In the genomic region with DNA sequence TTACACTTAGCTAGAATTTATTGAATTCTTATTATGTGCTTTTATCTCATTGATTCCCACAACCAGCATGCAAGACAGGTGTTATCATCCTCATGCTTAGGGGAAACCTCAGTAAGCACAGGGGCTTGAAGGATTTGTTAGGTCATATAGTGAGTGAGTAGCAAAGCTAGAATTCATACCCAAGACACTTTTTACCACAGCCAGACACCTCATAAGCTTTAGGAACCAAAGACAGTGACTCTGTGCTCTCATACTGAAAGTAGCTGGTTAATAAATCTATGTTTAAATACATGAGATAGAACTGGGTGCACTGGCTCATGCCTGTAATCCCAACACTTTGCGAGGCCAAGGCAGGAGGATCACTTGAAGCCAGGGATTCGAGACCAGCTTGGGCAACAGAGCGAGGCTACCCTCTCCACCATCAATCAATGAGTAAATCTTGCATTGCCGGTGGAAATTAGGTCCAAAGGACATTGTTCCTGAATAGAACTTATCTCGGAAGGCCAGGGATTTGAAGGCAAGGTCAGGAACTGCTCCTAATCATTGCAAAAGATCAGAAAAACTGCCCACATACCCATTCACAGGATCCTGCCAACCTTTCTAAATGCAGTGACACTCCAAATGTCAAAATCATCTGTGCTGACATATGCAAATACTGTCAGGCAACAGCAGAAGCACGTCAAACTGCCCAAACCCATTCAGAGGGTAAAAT, we compare ENCODE assay signal across 20 cellular contexts.
A peak's percentile ranks its signal among the peaks of the same experiment; 100 is the strongest.
DNase-seq lines count a peak whose midpoint lies in the region; ATAC-seq, FAIRE-seq and TF ChIP-seq lines count a peak whose summit lies in the region.
"Had no signal": no experiment of that assay in that cellular context is flagged by ENCODE, and none has a peak within 500 bp of the region (broad histone marks: within the 10 kb centered on the region; RNA-seq: fewer than 3 reads in every experiment).

No MANE protein-coding gene starts in this region.

- H3K4me3 Mint-ChIP-seq in T-helper 17 cell: no peak overlapping the region
- H3K4me3 Mint-ChIP-seq: activated CD4-positive, alpha-beta T cell treated with anti-CD3 and anti-CD28 coated beads, Interleukin-2, amount 10 ng/mL, durations not matched to agents 7 days and 5 days; stimulated activated naive CD8-positive, alpha-beta T cell treated with anti-CD3 and anti-CD28 coated beads, Interleukin-15, Interleukin-2, amounts not matched to agents 100 ng/mL and 50 ng/mL, for 24 hours had no signal

- H3K27me3 Mint-ChIP-seq in T-helper 17 cell: peaks cover 54% of the 10 kb centered on the region

- H3K4me1 Mint-ChIP-seq in T-helper 17 cell: no peaks in the 10 kb centered on the region

- H3K4me1 ChIP-seq in keratinocyte (ENCODE audit: control insufficient read depth, extremely low read depth, insufficient read depth, low read length): peaks cover under 1% of the 10 kb centered on the region
- H3K4me1 ChIP-seq: BE2C had no signal

- no peak overlapping the region for H3K9ac ChIP-seq in keratinocyte (ENCODE audit: control insufficient read depth, extremely low read depth, insufficient read depth, low read length)

- H3K36me3 ChIP-seq in keratinocyte (ENCODE audit: control insufficient read depth in 2 of 2, extremely low read depth in 1 of 2, insufficient read depth in 2 of 2, low read length in 2 of 2): no peaks in the 10 kb centered on the region
- H3K36me3 ChIP-seq: BE2C, brain microvascular endothelial cell had no signal

- ATAC-seq in GM18858 (IDR thresholded peaks at IDR 0.05; ENCODE audit: unreplicated experiment) (peak; percentile 83), GM21423 (IDR thresholded peaks at IDR 0.05; ENCODE audit: unreplicated experiment) (peak; percentile 94), HG03139 (IDR thresholded peaks at IDR 0.05; ENCODE audit: unreplicated experiment) (peak; percentile 88), T-helper 17 cell (no peak)
- ATAC-seq: naive thymus-derived CD4-positive, alpha-beta T cell had no signal

- H3K79me2 ChIP-seq in keratinocyte (ENCODE audit: control insufficient read depth, insufficient read depth, low read length): no peaks in the 10 kb centered on the region

- FAIRE-seq in keratinocyte (lab: Jason Lieb, UNC): peak; percentile 65

- H3K4me2 ChIP-seq in keratinocyte (ENCODE audit: control insufficient read depth, extremely low read depth, insufficient read depth, low read depth, low read length): no peak overlapping the region

- no peak overlapping the region for H3K27ac Mint-ChIP-seq in T-helper 17 cell
- H3K27ac Mint-ChIP-seq: activated CD4-positive, alpha-beta T cell treated with anti-CD3 and anti-CD28 coated beads, Interleukin-2, amount 10 ng/mL, durations not matched to agents 7 days and 5 days; naive thymus-derived CD4-positive, alpha-beta T cell; stimulated activated naive CD8-positive, alpha-beta T cell treated with anti-CD3 and anti-CD28 coated beads, Interleukin-15, Interleukin-2, amounts not matched to agents 100 ng/mL and 50 ng/mL, for 24 hours had no signal

- H3K27ac ChIP-seq in keratinocyte (ENCODE audit: control insufficient read depth, insufficient read depth, low read length): no peak overlapping the region
- H3K27ac ChIP-seq: foreskin keratinocyte had no signal

- no peaks in the 10 kb centered on the region for H3K27me3 ChIP-seq in keratinocyte (ENCODE audit: control insufficient read depth, extremely low read depth, insufficient read depth, low read length)
- H3K27me3 ChIP-seq: BE2C, brain microvascular endothelial cell, foreskin keratinocyte had no signal

- TF ChIP-seq CTCF in keratinocyte (optimal IDR thresholded peaks at IDR 0.05 in 1 of 3, IDR thresholded peaks at IDR 0.05 in 1 of 3, conservative IDR thresholded peaks at IDR 0.05 in 1 of 3; ENCODE audit: extremely low read depth in 1 of 3, insufficient read depth in 2 of 3, low read length in 3 of 3): no peak

- H2AFZ ChIP-seq in keratinocyte (ENCODE audit: control insufficient read depth, low read length): no peak overlapping the region

- H3K4me3 ChIP-seq in keratinocyte (ENCODE audit: control insufficient read depth in 2 of 3, extremely low read depth in 1 of 3, insufficient read depth in 2 of 3, low read depth in 1 of 3, low read length in 3 of 3): no peak overlapping the region

- dilution Hi-C loops in keratinocyte (cut with MboI; ENCODE audit: extremely low pct_ligation_motif_present, low sequenced_read_pairs): no loop called here

- no peaks in the 10 kb centered on the region for H3K9me1 ChIP-seq in keratinocyte (ENCODE audit: control insufficient read depth, extremely low read depth, insufficient read depth, low read length)

- H3K9me3 ChIP-seq in keratinocyte (ENCODE audit: control insufficient read depth, low read depth, low read length) (no peaks in the 10 kb centered on the region), T-helper 17 cell (ENCODE audit: control insufficient read depth, low read length, poor library complexity, severe bottlenecking) (no peaks in the 10 kb centered on the region)
- H3K9me3 ChIP-seq: BE2C had no signal

- no peaks in the 10 kb centered on the region for H3K36me3 Mint-ChIP-seq in T-helper 17 cell (ENCODE audit: low read depth)

- DNase-seq in keratinocyte (ENCODE audit: low read depth, low spot score) (no peak), foreskin melanocyte (no peak), T-helper 17 cell (no peak), NCI-H128 (lab: John Stamatoyannopoulos, UW; ENCODE audit: unreplicated experiment) (no peak), GM19238 (ENCODE audit: insufficient read length, low spot score) (no peak)
- DNase-seq: activated CD4-positive, alpha-beta T cell treated with anti-CD3 and anti-CD28 coated beads, Interleukin-2, amount 10 ng/mL, durations not matched to agents 7 days and 5 days; activated effector memory CD4-positive, alpha-beta T cell treated with anti-CD3 and anti-CD28 coated beads, Interleukin-2, amount 50 U/mL, for 16 hours; BE2C; brain microvascular endothelial cell; effector memory CD4-positive, alpha-beta T cell; foreskin keratinocyte; naive thymus-derived CD4-positive, alpha-beta T cell; NCI-H1105 treated with DMSO at 0.1 percent for 48 hours; NCI-H524; right cardiac atrium; T-helper 2 cell had no signal

- H4K20me1 ChIP-seq in keratinocyte (ENCODE audit: control insufficient read depth, extremely low read depth, insufficient read depth, low read length): no peaks in the 10 kb centered on the region
